ENCODE assay signal across 8 cellular contexts in the genomic region with DNA sequence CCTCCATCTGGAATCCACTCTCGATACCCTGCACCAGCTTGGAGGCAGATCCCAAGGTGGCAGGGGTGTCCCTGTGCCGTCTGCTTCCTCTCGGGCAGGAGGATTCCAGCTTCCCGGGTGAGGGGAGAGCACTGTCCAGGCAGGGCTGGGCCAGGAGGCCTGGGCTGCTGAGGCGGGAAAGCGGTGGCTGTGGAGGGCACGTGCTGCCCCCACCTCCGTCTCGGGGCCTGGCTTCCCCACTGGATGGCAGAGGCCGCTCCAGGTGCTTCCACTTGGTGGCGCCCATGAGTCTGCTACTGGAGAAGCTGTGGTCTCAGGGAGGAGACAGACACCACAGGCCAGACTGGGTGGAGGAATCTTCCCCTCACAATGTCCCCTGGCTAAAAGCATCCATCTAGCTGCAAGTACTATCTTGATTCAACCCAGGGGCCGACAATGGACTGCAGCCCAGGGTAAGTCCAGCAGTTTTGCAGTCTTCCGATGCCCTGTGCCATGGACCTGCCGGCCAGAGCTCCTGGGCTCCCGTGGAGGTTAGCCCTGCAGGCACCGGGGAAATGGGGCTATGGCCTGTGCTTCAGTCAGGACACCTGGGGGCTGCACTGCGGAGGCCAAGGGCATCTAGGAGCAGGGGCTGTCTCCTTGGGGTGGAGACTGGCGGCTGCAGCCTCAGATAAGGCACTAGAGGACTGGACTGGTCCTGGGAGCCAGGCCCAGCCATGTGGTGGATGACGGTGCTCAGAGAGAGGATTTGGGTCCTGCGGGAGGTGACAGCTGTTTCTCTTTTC. TPM values are rescaled to one million over a fixed set of nuclear protein-coding genes. Genes with fewer than 3 reads are reported as not detected.
A peak's percentile ranks its signal among the peaks of the same experiment; 100 is the strongest.
DNase-seq lines count a peak whose midpoint lies in the region; ATAC-seq and TF ChIP-seq lines count a peak whose summit lies in the region.

No MANE protein-coding gene starts in this region.

- no peak overlapping the region for H3K27ac ChIP-seq in KMS-11
- no peak overlapping the region for H3K27ac ChIP-seq in gastroesophageal sphincter
- H3K27ac ChIP-seq in smooth muscle cell (ENCODE audit: low read depth): no peak overlapping the region

- H3K4me2 ChIP-seq in KMS-11 (no peak overlapping the region), smooth muscle cell (no peak overlapping the region)

- no CpG with 5 or more reads among the region's 20 CpGs for WGBS in gastroesophageal sphincter (ENCODE audit: low coverage in 1 of 2), 2 donors
- WGBS in smooth muscle cell (ENCODE audit: low lambda C conversion rate): 89% methylated on average over 20 of the region's 20 CpGs

- peaks cover 4% of the 10 kb centered on the region for H3F3A ChIP-seq in smooth muscle cell (ENCODE audit: low read depth)

- no peak for TF ChIP-seq POLR2A in gastroesophageal sphincter (IDR thresholded peaks at IDR 0.05)

- H4K20me1 ChIP-seq in KMS-11 (ENCODE audit: insufficient read depth): no peaks in the 10 kb centered on the region
- peaks cover 7% of the 10 kb centered on the region for H4K20me1 ChIP-seq in smooth muscle cell (ENCODE audit: low read depth)

- H3K27me3 ChIP-seq in Caco-2 (replicated peaks; ENCODE audit: control insufficient read depth, insufficient read depth, low read length) (no peaks in the 10 kb centered on the region), KMS-11 (ENCODE audit: insufficient read depth, low read depth) (no peaks in the 10 kb centered on the region), gastroesophageal sphincter (no peaks in the 10 kb centered on the region), smooth muscle cell (ENCODE audit: low read depth) (no peaks in the 10 kb centered on the region)

- H2AFZ ChIP-seq in KMS-11 (ENCODE audit: low read depth) (no peak overlapping the region), smooth muscle cell (ENCODE audit: low read depth) (no peak overlapping the region)

- H3K4me3 ChIP-seq in Caco-2 (ENCODE audit: low read depth, low read length) (no peak overlapping the region), KMS-11 (IDR thresholded peaks at IDR 0.05; ENCODE audit: insufficient read depth, low read depth, low read length) (no peak overlapping the region), gastroesophageal sphincter (no peak overlapping the region), smooth muscle cell (no peak overlapping the region)

- H3K27me3 Mint-ChIP-seq in Caco-2 (ENCODE audit: insufficient read depth, unreplicated experiment): no peaks in the 10 kb centered on the region
- H3K27me3 Mint-ChIP-seq in activated CD8-positive, alpha-beta T cell treated with anti-CD3 and anti-CD28 coated beads, Interleukin-2, amount 10 ng/mL, durations not matched to agents 7 days and 5 days (ENCODE audit: low read depth): no peaks in the 10 kb centered on the region

- H3K36me3 ChIP-seq in Caco-2 (ENCODE audit: control insufficient read depth, insufficient read depth, low read length): no peaks in the 10 kb centered on the region
- H3K36me3 ChIP-seq in KMS-11 (ENCODE audit: insufficient read depth): no peaks in the 10 kb centered on the region
- H3K36me3 ChIP-seq in gastroesophageal sphincter: peaks cover 0 to 61% of the 10 kb centered on the region in 2 donors
- peaks cover 8% of the 10 kb centered on the region for H3K36me3 ChIP-seq in smooth muscle cell (ENCODE audit: low read depth)

- H3K9me3 Mint-ChIP-seq in Caco-2 (ENCODE audit: unreplicated experiment): no peaks in the 10 kb centered on the region
- H3K9me3 Mint-ChIP-seq in activated CD8-positive, alpha-beta T cell treated with anti-CD3 and anti-CD28 coated beads, Interleukin-2, amount 10 ng/mL, durations not matched to agents 7 days and 5 days (ENCODE audit: insufficient read depth): no peaks in the 10 kb centered on the region

- H3K79me2 ChIP-seq in KMS-11 (ENCODE audit: insufficient read depth, low read depth) (no peaks in the 10 kb centered on the region), smooth muscle cell (ENCODE audit: low read depth) (no peaks in the 10 kb centered on the region)

- intact Hi-C loops in Caco-2 (cut with micrococcal nuclease; ENCODE audit: unreplicated experiment): loop anchor here (5.0 kb wide), 1 partner anchor 149 kb away; no protein-coding TSS in a partner anchor

- ATAC-seq in activated CD8-positive, alpha-beta T cell treated with anti-CD3 and anti-CD28 coated beads, Interleukin-2, amount 10 ng/mL, durations not matched to agents 7 days and 5 days: peak; percentile 67
- ATAC-seq in gastroesophageal sphincter (peak; percentile 26), HG03521 (IDR thresholded peaks at IDR 0.05; ENCODE audit: unreplicated experiment) (no peak), HG02981 (IDR thresholded peaks at IDR 0.05; ENCODE audit: unreplicated experiment) (no peak)

- BruUV-seq in Caco-2 (replicated peaks; lab: Mats Ljungman, UMichigan): no TSS peak

- H3K4me3 Mint-ChIP-seq in Caco-2 (ENCODE audit: unreplicated experiment): no peak overlapping the region
- no peak overlapping the region for H3K4me3 Mint-ChIP-seq in activated CD8-positive, alpha-beta T cell treated with anti-CD3 and anti-CD28 coated beads, Interleukin-2, amount 10 ng/mL, durations not matched to agents 7 days and 5 days

- CTCF ChIA-PET in Caco-2 (lab: Charles Lee): interaction anchor here (0.6 to 1.3 kb wide), 5 partner anchors 34 to 220 kb away, joined by 3 to 7 read pairs (median 3); no protein-coding TSS in a partner anchor
- CTCF ChIA-PET in activated CD8-positive, alpha-beta T cell treated with anti-CD3 and anti-CD28 coated beads, Interleukin-2, amount 10 ng/mL, durations not matched to agents 7 days and 5 days (lab: Charles Lee): interaction anchor here (0.6 to 4.5 kb wide), 18 partner anchors 11 to 521 kb away, joined by 3 to 51 read pairs (median 4); no protein-coding TSS in a partner anchor

- DNase-seq in Caco-2: peak in 1 of 2 experiments; percentile 36
- peak; percentile 61 for DNase-seq in activated CD8-positive, alpha-beta T cell treated with anti-CD3 and anti-CD28 coated beads, Interleukin-2, amount 10 ng/mL, durations not matched to agents 7 days and 5 days
- DNase-seq in smooth muscle cell (lab: John Stamatoyannopoulos, UW; ENCODE audit: unreplicated experiment): no peak
- no peak for DNase-seq in NCI-H146 (lab: John Stamatoyannopoulos, UW)

- no peaks in the 10 kb centered on the region for H3K4me1 ChIP-seq in Caco-2
- peaks cover 11% of the 10 kb centered on the region for H3K4me1 ChIP-seq in KMS-11 (ENCODE audit: low read depth, poor library complexity, severe bottlenecking)
- peaks cover 0 to 13% (median 0%) of the 10 kb centered on the region in 3 donors for H3K4me1 ChIP-seq in gastroesophageal sphincter
- no peaks in the 10 kb centered on the region for H3K4me1 ChIP-seq in smooth muscle cell (ENCODE audit: low read depth)

- POLR2A ChIA-PET in Caco-2 (lab: Charles Lee): interaction anchor here (0.7 kb wide), 1 partner anchor 467 kb away, joined by 3 read pairs; no protein-coding TSS in a partner anchor
- POLR2A ChIA-PET in activated CD8-positive, alpha-beta T cell treated with anti-CD3 and anti-CD28 coated beads, Interleukin-2, amount 10 ng/mL, durations not matched to agents 7 days and 5 days (lab: Charles Lee): no interaction called here

- TF ChIP-seq EP300 in gastroesophageal sphincter (IDR thresholded peaks at IDR 0.05): no peak

- H3K36me3 Mint-ChIP-seq in Caco-2 (ENCODE audit: insufficient read depth, unreplicated experiment): peaks cover 5% of the 10 kb centered on the region
- H3K36me3 Mint-ChIP-seq in activated CD8-positive, alpha-beta T cell treated with anti-CD3 and anti-CD28 coated beads, Interleukin-2, amount 10 ng/mL, durations not matched to agents 7 days and 5 days (ENCODE audit: low read depth): peaks cover 17% of the 10 kb centered on the region

- H3K9ac ChIP-seq in KMS-11 (no peak overlapping the region), smooth muscle cell (ENCODE audit: low read depth) (no peak overlapping the region)

- TF ChIP-seq CTCF in Caco-2 (IDR thresholded peaks at IDR 0.05; ENCODE audit: insufficient read depth in 1 of 2, low read depth in 1 of 2, low read length in 1 of 2, severe bottlenecking in 1 of 2, unreplicated experiment in 1 of 2) (peak; percentile 30 to 32), KMS-11 (conservative IDR thresholded peaks at IDR 0.05; ENCODE audit: low read depth, low read length) (peak; percentile 51; the same call in 1 of the 2 replicates), gastroesophageal sphincter (IDR thresholded peaks at IDR 0.05) (peak in 1 of 4 experiments; percentile 44), smooth muscle cell (IDR thresholded peaks at IDR 0.05; ENCODE audit: borderline replicate concordance, insufficient read depth, poor library complexity, severe bottlenecking) (peak; percentile 27)

- peaks cover 6% of the 10 kb centered on the region for H3K4me1 Mint-ChIP-seq in Caco-2 (ENCODE audit: low read depth, unreplicated experiment)
- no peaks in the 10 kb centered on the region for H3K4me1 Mint-ChIP-seq in activated CD8-positive, alpha-beta T cell treated with anti-CD3 and anti-CD28 coated beads, Interleukin-2, amount 10 ng/mL, durations not matched to agents 7 days and 5 days (ENCODE audit: low read depth)

- H3K27ac Mint-ChIP-seq in Caco-2 (ENCODE audit: unreplicated experiment): no peak overlapping the region
- H3K27ac Mint-ChIP-seq in activated CD8-positive, alpha-beta T cell treated with anti-CD3 and anti-CD28 coated beads, Interleukin-2, amount 10 ng/mL, durations not matched to agents 7 days and 5 days: no peak overlapping the region

- H3K9me3 ChIP-seq in Caco-2 (no peaks in the 10 kb centered on the region), gastroesophageal sphincter (no peaks in the 10 kb centered on the region), smooth muscle cell (replicated peaks; ENCODE audit: low read depth) (no peaks in the 10 kb centered on the region)

RNA-seq across cellular contexts. Expression of a gene that starts 41.3 kb away (rescaled TPM):
- 55.3 and 55.4 TPM in 2 replicates for total RNA-seq in Caco-2 (2022)
- 10 to 100 TPM; 37.9 to 41.2 TPM for total RNA-seq in activated CD8-positive, alpha-beta T cell treated with anti-CD3 and anti-CD28 coated beads, Interleukin-2, amount 10 ng/mL, durations not matched to agents 7 days and 5 days
- 10 to 100 TPM; 48.6 to 73.6 (median 57.9) TPM for total RNA-seq in gastroesophageal sphincter
- total RNA-seq in smooth muscle cell: 49.5 and 56.2 TPM in 2 replicates
- 26.1 and 31.5 TPM in 2 replicates for polyA plus RNA-seq in smooth muscle cell

Comparison
In these comparisons a context has a peak if more than half of its experiments do, and no peak if none do; other contexts are left out.
1. ATAC-seq: peak in activated CD8-positive, alpha-beta T cell treated with anti-CD3 and anti-CD28 coated beads, Interleukin-2, amount 10 ng/mL, durations not matched to agents 7 days and 5 days (single experiment) and gastroesophageal sphincter (single experiment); none in HG03521 (single experiment) and HG02981 (single experiment).